Comparison of ENCODE assay signal across 2 cellular contexts in genomic region chr9:114348261-114348905, GRCh38.
TF ChIP-seq lines count a peak whose summit lies in the region.

No MANE protein-coding gene starts in this region.

TF ChIP-seq in GM12891, 5 proteins besides CTCF, POLR2A, EP300 and RAD21:
- TF ChIP-seq POU2F2 (IDR thresholded peaks at IDR 0.05; ENCODE audit: low read depth, low read length) = no peak; the same call in 1 of the 2 replicates
- no peak for TF ChIP-seq SPI1 (IDR thresholded peaks at IDR 0.05; ENCODE audit: low read depth, low read length)
- TF ChIP-seq TAF1 (IDR thresholded peaks at IDR 0.05; ENCODE audit: low read depth, low read length) = no peak
- no peak for TF ChIP-seq POLR2AphosphoS5 (IDR thresholded peaks at IDR 0.05; ENCODE audit: low read depth, low read length)
- no peak for TF ChIP-seq PAX5 (IDR thresholded peaks at IDR 0.05; ENCODE audit: insufficient read depth, low read length, severe bottlenecking)

TF ChIP-seq in H1, 55 proteins besides CTCF, POLR2A, EP300 and RAD21 (continued from another document):
- TF ChIP-seq SUZ12 (IDR thresholded peaks at IDR 0.05; ENCODE audit: low read length) (no peak), CEBPB (IDR thresholded peaks at IDR 0.05; ENCODE audit: low read depth, low read length) (no peak), TEAD4 (IDR thresholded peaks at IDR 0.05; ENCODE audit: low read depth, low read length) (no peak), SAP30 (IDR thresholded peaks at IDR 0.05; ENCODE audit: insufficient read depth, insufficient replicate concordance, low read length) (no peak)
